ENCODE assay signal across 19 cellular contexts in the genomic region with DNA sequence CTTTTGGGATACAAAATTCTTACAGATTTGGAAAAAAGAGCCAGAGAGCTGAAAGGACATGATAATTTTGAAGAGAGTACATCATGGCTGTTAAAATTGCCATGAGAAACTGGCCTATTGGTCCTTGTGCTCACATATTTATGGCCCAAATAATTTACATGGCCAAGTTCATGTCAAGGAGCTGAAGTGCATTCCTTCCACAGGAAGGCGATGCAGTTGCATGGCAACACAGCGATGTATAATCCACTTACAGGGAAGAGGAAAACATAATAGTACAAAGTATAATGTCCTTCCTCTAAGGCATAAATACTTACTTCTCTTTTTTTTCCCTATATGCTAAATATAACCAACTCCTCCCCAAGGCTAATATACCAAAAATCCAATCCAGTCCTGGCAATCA.
DNase-seq lines count a peak whose midpoint lies in the region; ATAC-seq, FAIRE-seq and TF ChIP-seq lines count a peak whose summit lies in the region.
"Had no signal": no experiment of that assay in that cellular context is flagged by ENCODE, and none has a peak within 500 bp of the region (broad histone marks: within the 10 kb centered on the region; RNA-seq: fewer than 3 reads in every experiment).

No MANE protein-coding gene starts in this region.

- no peaks in the 10 kb centered on the region for H3K4me1 ChIP-seq in HCT116 (ENCODE audit: control insufficient read depth in 1 of 2, insufficient read depth in 2 of 2, low read length in 2 of 2)
- H3K4me1 ChIP-seq in H1 (replicated peaks in 1 of 4; ENCODE audit: control insufficient read depth in 3 of 4, insufficient read depth in 4 of 4, low read length in 3 of 4), result no peaks in the 10 kb centered on the region
- no peaks in the 10 kb centered on the region for H3K4me1 ChIP-seq in mesenchymal stem cell (ENCODE audit: control insufficient read depth, insufficient read depth, low read depth, low read length)

- H2BK12ac ChIP-seq in H1 (ENCODE audit: low read depth, low read length), result no peak overlapping the region
- H2BK12ac ChIP-seq in mesenchymal stem cell (ENCODE audit: low read length in 2 of 2), result no peak overlapping the region

- no peak for ATAC-seq in HCT116

- TF ChIP-seq POLR2A in HCT116 (IDR thresholded peaks at IDR 0.05; ENCODE audit: borderline replicate concordance, extremely low read depth, insufficient read depth, insufficient read length) (no peak), H1 (IDR thresholded peaks at IDR 0.05; ENCODE audit: control extremely low read depth in 1 of 2, low read depth in 2 of 2, low read length in 2 of 2) (no peak)

- no peak for FAIRE-seq in H1 (lab: Jason Lieb, UNC)

- H3K9ac ChIP-seq in HCT116 (ENCODE audit: low read length), result no peak overlapping the region
- H3K9ac ChIP-seq in H1 (replicated peaks in 1 of 4; ENCODE audit: extremely low read depth in 1 of 4, low read depth in 3 of 4, low read length in 3 of 4), result no peak overlapping the region
- no peak overlapping the region for H3K9ac ChIP-seq in neural cell (ENCODE audit: low read length)
- no peak overlapping the region for H3K9ac ChIP-seq in mesenchymal stem cell (ENCODE audit: low read length)
- H3K9ac ChIP-seq: GM23248, KMS-11 had no signal

- H2AFZ ChIP-seq in HCT116 (ENCODE audit: low read depth, low read length, poor library complexity, severe bottlenecking) (no peak overlapping the region), H1 (ENCODE audit: low read length) (no peak overlapping the region), neural cell (ENCODE audit: low read depth, low read length) (no peak overlapping the region), mesenchymal stem cell (ENCODE audit: low read depth, low read length) (no peak overlapping the region)
- H2AFZ ChIP-seq: GM23248 had no signal

- H3K4ac ChIP-seq in H1 (replicated peaks; ENCODE audit: insufficient read length, low read depth, low read length) (no peak overlapping the region), mesenchymal stem cell (ENCODE audit: low read depth in 1 of 2, low read length in 2 of 2) (no peak overlapping the region)

- BruUV-seq in HCT116 (replicated peaks; lab: Mats Ljungman, UMichigan), result no TSS peak

- H3K56ac ChIP-seq in H1 (replicated peaks; ENCODE audit: insufficient read length, low read depth, low read length), result no peak overlapping the region

- intact Hi-C loops in HCT116 (cut with micrococcal nuclease), result no loop called here

- H3K23ac ChIP-seq in H1 (ENCODE audit: insufficient read length) (no peak overlapping the region), mesenchymal stem cell (ENCODE audit: low read length in 2 of 2) (no peak overlapping the region)

- TF ChIP-seq CTCF in HCT116 (IDR thresholded peaks at IDR 0.05 in 2 of 3, conservative IDR thresholded peaks at IDR 0.05 in 1 of 3; ENCODE audit: borderline replicate concordance in 1 of 3, insufficient read depth in 1 of 3, low read depth in 2 of 3, low read length in 2 of 3) (peak in 2 of 3 experiments; percentile 21 to 29; a peak in 3 of 6 replicates), H1 (IDR thresholded peaks at IDR 0.05; ENCODE audit: control extremely low read depth in 1 of 3, insufficient read depth in 1 of 3, low read depth in 1 of 3, low read length in 3 of 3) (peak in 2 of 3 experiments; percentile 10 to 44; a peak in 2 of 4 replicates), neural cell (IDR thresholded peaks at IDR 0.05; ENCODE audit: poor library complexity, severe bottlenecking) (no peak)

- no peaks in the 10 kb centered on the region for H3K9me2 ChIP-seq in HCT116 (ENCODE audit: insufficient read depth)
- H3K9me2 ChIP-seq in neural cell (ENCODE audit: insufficient read depth, low read length), result no peaks in the 10 kb centered on the region

- H3K79me1 ChIP-seq in H1 (ENCODE audit: low read depth, low read length), result no peaks in the 10 kb centered on the region
- H3K79me1 ChIP-seq in mesenchymal stem cell (replicated peaks; ENCODE audit: low read length, poor library complexity, severe bottlenecking), result no peaks in the 10 kb centered on the region

- H2BK5ac ChIP-seq in H1 (ENCODE audit: low read depth, low read length) (no peak overlapping the region), mesenchymal stem cell (ENCODE audit: low read depth, low read length, poor library complexity, severe bottlenecking) (no peak overlapping the region)

- H3K9me3 ChIP-seq in HCT116 (ENCODE audit: control insufficient read depth in 1 of 2, insufficient read depth in 1 of 2, low read depth in 1 of 2, low read length in 2 of 2) (no peaks in the 10 kb centered on the region), H1 (ENCODE audit: insufficient read depth in 2 of 2, low read depth in 1 of 2, low read length in 1 of 2) (no peaks in the 10 kb centered on the region), neural cell (ENCODE audit: low read length) (no peaks in the 10 kb centered on the region), mesenchymal stem cell (ENCODE audit: control insufficient read depth, low read length) (peaks cover 23% of the 10 kb centered on the region)

- H3K18ac ChIP-seq in H1 (ENCODE audit: extremely low read depth, low read length), result no peak overlapping the region
- H3K18ac ChIP-seq in mesenchymal stem cell (ENCODE audit: low read depth in 1 of 2, low read length in 2 of 2), result no peak overlapping the region

- CTCF ChIA-PET in HCT116 (lab: Charles Lee), result no interaction called here
- CTCF ChIA-PET in H1 (lab: Charles Lee; ENCODE audit: partially characterized antibody), result interaction anchor here (0.7 kb wide), 1 partner anchor 302 kb away, joined by 3 read pairs; no protein-coding TSS in a partner anchor

- H3K14ac ChIP-seq in H1 (ENCODE audit: insufficient read length) (no peak overlapping the region), mesenchymal stem cell (ENCODE audit: low read length in 2 of 2) (no peak overlapping the region)

- no peaks in the 10 kb centered on the region for H3K36me3 ChIP-seq in HCT116 (ENCODE audit: control insufficient read depth in 1 of 2, insufficient read depth in 2 of 2, low read length in 2 of 2)
- H3K36me3 ChIP-seq in H1 (ENCODE audit: control insufficient read depth in 2 of 4, insufficient read depth in 4 of 4, low read length in 3 of 4), result no peaks in the 10 kb centered on the region
- no peaks in the 10 kb centered on the region for H3K36me3 ChIP-seq in neural cell (ENCODE audit: insufficient read depth, low read length)
- no peaks in the 10 kb centered on the region for H3K36me3 ChIP-seq in mesenchymal stem cell (ENCODE audit: control insufficient read depth in 1 of 2, insufficient read depth in 2 of 2, low read depth in 1 of 2, low read length in 2 of 2)

- H4K5ac ChIP-seq in H1 (ENCODE audit: insufficient read length, low read depth, low read length), result no peak overlapping the region

- RAD21 ChIA-PET in HCT116 (lab: Charles Lee; ENCODE audit: low non-redundant PET in 1 of 2, low total read pairs in 2 of 2, uncharacterized antibody in 2 of 2, unreplicated experiment in 2 of 2), result no interaction called here

- H4K20me1 ChIP-seq in HCT116 (ENCODE audit: insufficient read depth) (no peaks in the 10 kb centered on the region), H1 (replicated peaks in 1 of 2; ENCODE audit: control insufficient read depth in 1 of 2, insufficient read depth in 2 of 2, low read length in 2 of 2) (no peaks in the 10 kb centered on the region), neural cell (ENCODE audit: insufficient read depth) (no peaks in the 10 kb centered on the region)

- H3K27ac ChIP-seq in HCT116 (ENCODE audit: low read depth, low read length) (no peak overlapping the region), H1 (ENCODE audit: low read depth, low read length) (no peak overlapping the region), neural cell (ENCODE audit: low read length) (no peak overlapping the region), mesenchymal stem cell (ENCODE audit: low read length, poor library complexity, severe bottlenecking) (no peak overlapping the region)
- H3K27ac ChIP-seq: 22Rv1, GM23248, KMS-11, SK-N-MC had no signal

- H3K23me2 ChIP-seq in H1 (ENCODE audit: low read depth, low read length), result no peaks in the 10 kb centered on the region; the same call in 1 of the 2 replicates

- H3K4me2 ChIP-seq in HCT116 (ENCODE audit: low read length), result no peak overlapping the region
- H3K4me2 ChIP-seq in H1 (ENCODE audit: insufficient read depth in 1 of 2, low read depth in 2 of 2, low read length in 2 of 2), result no peak overlapping the region
- no peak overlapping the region for H3K4me2 ChIP-seq in neural cell (ENCODE audit: low read length)
- H3K4me2 ChIP-seq in mesenchymal stem cell (ENCODE audit: low read length, poor library complexity, severe bottlenecking), result no peak overlapping the region
- H3K4me2 ChIP-seq: KMS-11 had no signal

- H3F3A ChIP-seq in neural cell (ENCODE audit: insufficient read depth, low read length, poor library complexity, severe bottlenecking), result no peaks in the 10 kb centered on the region

- H3K27me3 ChIP-seq in HCT116 (ENCODE audit: insufficient read depth, low read length) (no peaks in the 10 kb centered on the region), H1 (replicated peaks in 1 of 4; ENCODE audit: control insufficient read depth in 3 of 4, extremely low read depth in 1 of 4, insufficient read depth in 3 of 4, low read length in 3 of 4) (no peaks in the 10 kb centered on the region), neural cell (ENCODE audit: insufficient read depth, low read depth, low read length) (no peaks in the 10 kb centered on the region), mesenchymal stem cell (ENCODE audit: control insufficient read depth in 1 of 2, insufficient read depth in 1 of 2, low read length in 2 of 2) (no peaks in the 10 kb centered on the region)

- no peak overlapping the region for H2BK20ac ChIP-seq in H1 (ENCODE audit: low read length)

- POLR2A ChIA-PET in HCT116 (lab: Charles Lee), result no interaction called here
- POLR2A ChIA-PET in H1 (lab: Charles Lee; ENCODE audit: partially characterized antibody), result no interaction called here

- no peak overlapping the region for H4K91ac ChIP-seq in H1 (replicated peaks; ENCODE audit: insufficient read length, low read length)
- no peak overlapping the region for H4K91ac ChIP-seq in mesenchymal stem cell (ENCODE audit: low read length)

- H4K8ac ChIP-seq in H1 (ENCODE audit: extremely low read depth, insufficient read depth, low read length), result no peak overlapping the region
- H4K8ac ChIP-seq in mesenchymal stem cell (ENCODE audit: low read length), result no peak overlapping the region

- H3K4me3 ChIP-seq in HCT116 (replicated peaks in 1 of 2; ENCODE audit: low read depth in 1 of 2, low read length in 2 of 2) (no peak overlapping the region), H1 (ENCODE audit: extremely low read depth in 1 of 4, insufficient read depth in 2 of 4, low read depth in 3 of 4, low read length in 4 of 4) (no peak overlapping the region), neural cell (ENCODE audit: low read length) (no peak overlapping the region), mesenchymal stem cell (ENCODE audit: insufficient read depth in 1 of 2, low read depth in 1 of 2, low read length in 2 of 2) (no peak overlapping the region)
- H3K4me3 ChIP-seq: GM23248, SK-N-MC had no signal

- no peak overlapping the region for H2BK15ac ChIP-seq in H1 (ENCODE audit: low read length)
- no peak overlapping the region for H2BK15ac ChIP-seq in mesenchymal stem cell (ENCODE audit: low read depth, poor library complexity, severe bottlenecking)

- no peak overlapping the region for H2AK5ac ChIP-seq in H1 (ENCODE audit: low read depth, low read length)
- no peak overlapping the region for H2AK5ac ChIP-seq in mesenchymal stem cell (ENCODE audit: low read length, severe bottlenecking)

- 95% methylated on average over 2 of the region's 2 CpGs; no CpG with 5 or more reads in 1 of the 2 experiments for WGBS in H1 (ENCODE audit: extremely low coverage in 1 of 2, insufficient coverage in 1 of 2, insufficient read length in 1 of 2, insufficient replicate concordance in 2 of 2, low coverage in 1 of 2, low lambda C conversion rate in 2 of 2, missing lambda C conversion rate in 1 of 2), 2 experiments
- whole genome bisulfite sequencing in mesenchymal stem cell, result 100% methylated on average over 2 of the region's 2 CpGs

- DNase-seq in DMS 273 (lab: John Stamatoyannopoulos, UW; ENCODE audit: unreplicated experiment), result peak; percentile 0
- no peak for DNase-seq in DMS 273 treated with DMSO at 0.1 percent for 48 hours (lab: John Stamatoyannopoulos, UW)
- peak; percentile 3 for DNase-seq in HCT116 (ENCODE audit: low read depth, low spot score)
- no peak for DNase-seq in H1 (ENCODE audit: low read depth in 1 of 2, low spot score in 2 of 2)
- DNase-seq in SW480 (ENCODE audit: low spot score), result no peak
- DNase-seq in mesenchymal stem cell, result no peak
- DNase-seq in NOMO-1 (lab: John Stamatoyannopoulos, UW; ENCODE audit: unreplicated experiment in 2 of 2), result no peak
- DNase-seq: AML-193, GF-D8, GM23248, NCI-H1417 treated with DMSO at 0.1 percent for 48 hours, NCI-H187 treated with DMSO at 0.1 percent for 48 hours, NCI-H446 treated with DMSO at 0.1 percent for 48 hours, SHP77, T-helper 1 cell had no signal

- TF ChIP-seq EP300 in H1 (IDR thresholded peaks at IDR 0.05; ENCODE audit: borderline replicate concordance in 1 of 2, low read depth in 2 of 2, low read length in 2 of 2), result no peak
- TF ChIP-seq EP300 in neural cell (conservative IDR thresholded peaks at IDR 0.05; ENCODE audit: poor library complexity, severe bottlenecking), result no peak

- TF ChIP-seq RAD21 in HCT116 (IDR thresholded peaks at IDR 0.05; ENCODE audit: low read depth), result peak; percentile 24; the same call in 1 of the 2 replicates
- TF ChIP-seq RAD21 in H1 (IDR thresholded peaks at IDR 0.05 in 1 of 2, conservative IDR thresholded peaks at IDR 0.05 in 1 of 2; ENCODE audit: low read depth in 2 of 2, low read length in 2 of 2), result peak; percentile 39 to 49
- TF ChIP-seq RAD21 in neural cell (conservative IDR thresholded peaks at IDR 0.05), result peak; percentile 17

- H3K79me2 ChIP-seq in HCT116 (ENCODE audit: insufficient read depth, low read length), result no peaks in the 10 kb centered on the region
- no peaks in the 10 kb centered on the region for H3K79me2 ChIP-seq in H1 (ENCODE audit: control insufficient read depth in 1 of 2, insufficient read depth in 2 of 2, low read length in 2 of 2)
- H3K79me2 ChIP-seq in neural cell (replicated peaks; ENCODE audit: insufficient read depth, low read length), result no peaks in the 10 kb centered on the region

- H2BK120ac ChIP-seq in H1 (replicated peaks; ENCODE audit: low read depth, low read length) (no peak overlapping the region), mesenchymal stem cell (ENCODE audit: low read depth, low read length) (no peak overlapping the region)

Comparison
In these comparisons a context has a peak if more than half of its experiments do, and no peak if none do; other contexts are left out.
1. DNase-seq: peak in DMS 273 (single experiment) and HCT116 (single experiment); none in DMS 273 treated with DMSO at 0.1 percent for 48 hours (single experiment), H1 (0 of 2), SW480 (single experiment), mesenchymal stem cell (single experiment) and NOMO-1 (0 of 2).